ENCODE assay signal across 13 cellular contexts in genomic region chr10:6074489-6075301, GRCh38. TPM values are rescaled to one million over a fixed set of nuclear protein-coding genes. Genes with fewer than 3 reads are reported as not detected.
A peak's percentile ranks its signal among the peaks of the same experiment; 100 is the strongest.
DNase-seq lines count a peak whose midpoint lies in the region; ATAC-seq and TF ChIP-seq lines count a peak whose summit lies in the region.
"Had no signal": no experiment of that assay in that cellular context is flagged by ENCODE, and none has a peak within 500 bp of the region (broad histone marks: within the 10 kb centered on the region; RNA-seq: fewer than 3 reads in every experiment).

No MANE protein-coding gene starts in this region.

- no peaks in the 10 kb centered on the region for H3K4me1 ChIP-seq in GM23338 (ENCODE audit: insufficient read depth)

- no peaks in the 10 kb centered on the region for H3K9me2 ChIP-seq in GM23338 (ENCODE audit: insufficient read depth)

- H3K9me3 Mint-ChIP-seq in GM23338 = no peaks in the 10 kb centered on the region
- no peaks in the 10 kb centered on the region for H3K9me3 Mint-ChIP-seq in activated CD8-positive, alpha-beta T cell treated with anti-CD3 and anti-CD28 coated beads, Interleukin-2, amount 10 ng/mL, durations not matched to agents 7 days and 5 days (ENCODE audit: insufficient read depth)

- H3K4me3 ChIP-seq in GM23338 = no peak overlapping the region
- no peak overlapping the region for H3K4me3 ChIP-seq in fibroblast of pulmonary artery (replicated peaks; ENCODE audit: low read depth, low read length)

- POLR2A ChIA-PET in activated CD8-positive, alpha-beta T cell treated with anti-CD3 and anti-CD28 coated beads, Interleukin-2, amount 10 ng/mL, durations not matched to agents 7 days and 5 days (lab: Charles Lee) = interaction anchor here (1.4 to 9.3 kb wide), 6 partner anchors 11 to 23 kb away, joined by 3 to 158 read pairs (median 20); no protein-coding TSS in a partner anchor

- H2AFZ ChIP-seq in GM23338 = peak overlapping the region; percentile 66; the same call in 1 of the 2 replicates

- TF ChIP-seq CTCF in GM23338 (conservative IDR thresholded peaks at IDR 0.05; ENCODE audit: low read depth in 2 of 2) (no peak), fibroblast of pulmonary artery (IDR thresholded peaks at IDR 0.05; ENCODE audit: low read length, missing control alignments) (no peak)

- intact Hi-C loops in posterior vena cava (cut with DNase I) = no loop called here

- CTCF ChIA-PET in activated CD8-positive, alpha-beta T cell treated with anti-CD3 and anti-CD28 coated beads, Interleukin-2, amount 10 ng/mL, durations not matched to agents 7 days and 5 days (lab: Charles Lee) = interaction anchor here (5.2 to 13.1 kb wide), 2 partner anchors 9 to 23 kb away, joined by 36 to 370 read pairs; no protein-coding TSS in a partner anchor

- H3K36me3 Mint-ChIP-seq in GM23338 (ENCODE audit: low read depth) = no peaks in the 10 kb centered on the region; the same call in 2 of the 3 replicates
- peaks cover 4% of the 10 kb centered on the region for H3K36me3 Mint-ChIP-seq in activated CD8-positive, alpha-beta T cell treated with anti-CD3 and anti-CD28 coated beads, Interleukin-2, amount 10 ng/mL, durations not matched to agents 7 days and 5 days (ENCODE audit: low read depth)

- DNase-seq in AG08395 (ENCODE audit: low spot score) = peak; percentile 39
- no peak for DNase-seq in GM23338 (ENCODE audit: low spot score)
- no peak for DNase-seq in activated CD8-positive, alpha-beta T cell treated with anti-CD3 and anti-CD28 coated beads, Interleukin-2, amount 10 ng/mL, durations not matched to agents 7 days and 5 days
- peak; percentile 78 for DNase-seq in fibroblast of pulmonary artery (ENCODE audit: low read depth)
- DNase-seq in NCI-H2196 (lab: John Stamatoyannopoulos, UW; ENCODE audit: unreplicated experiment) = no peak
- no peak for DNase-seq in posterior vena cava (ENCODE audit: low spot score)
- no peak for DNase-seq in NCI-H1092 (lab: John Stamatoyannopoulos, UW)
- DNase-seq: activated effector memory CD4-positive, alpha-beta T cell treated with anti-CD3 and anti-CD28 coated beads, Interleukin-2, amount 50 U/mL, for 16 hours; NCI-H526 treated with DMSO at 0.1 percent for 48 hours; SW 1271 had no signal

- no peak overlapping the region for H3K4me2 ChIP-seq in GM23338

- peaks cover 1% of the 10 kb centered on the region for H3K27me3 Mint-ChIP-seq in GM23338 (ENCODE audit: insufficient read depth, low read depth, poor library complexity)
- H3K27me3 Mint-ChIP-seq in activated CD8-positive, alpha-beta T cell treated with anti-CD3 and anti-CD28 coated beads, Interleukin-2, amount 10 ng/mL, durations not matched to agents 7 days and 5 days (ENCODE audit: low read depth) = no peaks in the 10 kb centered on the region

- no peaks in the 10 kb centered on the region for H3F3A ChIP-seq in GM23338 (replicated peaks; ENCODE audit: low read depth)

- H3K4me1 Mint-ChIP-seq in GM23338 = no peaks in the 10 kb centered on the region
- H3K4me1 Mint-ChIP-seq in activated CD8-positive, alpha-beta T cell treated with anti-CD3 and anti-CD28 coated beads, Interleukin-2, amount 10 ng/mL, durations not matched to agents 7 days and 5 days (ENCODE audit: low read depth) = peaks cover 56% of the 10 kb centered on the region

- no peak overlapping the region for H3K27ac Mint-ChIP-seq in GM23338
- H3K27ac Mint-ChIP-seq in activated CD8-positive, alpha-beta T cell treated with anti-CD3 and anti-CD28 coated beads, Interleukin-2, amount 10 ng/mL, durations not matched to agents 7 days and 5 days = peak overlapping the region; percentile 14

- H3K36me3 ChIP-seq in GM23338 (ENCODE audit: insufficient read depth) = no peaks in the 10 kb centered on the region

- ATAC-seq in GM23338 (peak; percentile 48), GM21381 (IDR thresholded peaks at IDR 0.05; ENCODE audit: unreplicated experiment) (no peak)
- ATAC-seq in activated CD8-positive, alpha-beta T cell treated with anti-CD3 and anti-CD28 coated beads, Interleukin-2, amount 10 ng/mL, durations not matched to agents 7 days and 5 days = no peak

- H3K79me2 ChIP-seq in GM23338 (replicated peaks; ENCODE audit: insufficient read depth) = no peaks in the 10 kb centered on the region

- no peak overlapping the region for H3K27ac ChIP-seq in GM23338 (ENCODE audit: low read depth)
- H3K27ac ChIP-seq: epithelial cell of prostate had no signal

- H4K20me1 ChIP-seq in GM23338 (replicated peaks; ENCODE audit: insufficient read depth) = no peaks in the 10 kb centered on the region

- H3K4me3 Mint-ChIP-seq in GM23338 = no peak overlapping the region
- H3K4me3 Mint-ChIP-seq in activated CD8-positive, alpha-beta T cell treated with anti-CD3 and anti-CD28 coated beads, Interleukin-2, amount 10 ng/mL, durations not matched to agents 7 days and 5 days = no peak overlapping the region

- no peaks in the 10 kb centered on the region for H3K27me3 ChIP-seq in GM23338 (ENCODE audit: insufficient read depth)

TF ChIP-seq in GM23338, 12 proteins besides CTCF, POLR2A, EP300 and RAD21 (continues in another document):
- TF ChIP-seq ZNF462 (CRISPR knock-in tag; IDR thresholded peaks at IDR 0.05) (no peak), STAT1 (IDR thresholded peaks at IDR 0.05; ENCODE audit: unreplicated experiment) (no peak), EZH2phosphoT487 (IDR thresholded peaks at IDR 0.05; ENCODE audit: unreplicated experiment) (no peak), ZNF331 (CRISPR knock-in tag; IDR thresholded peaks at IDR 0.05; ENCODE audit: low read depth) (no peak)

RNA-seq across cellular contexts. Expression of gene IL2RA, which starts 12.5 kb away (rescaled TPM):
- not detected in 2 replicates for total RNA-seq in GM23338 (2014; rRNA removed; shearing (Covaris generic))
- polyA plus RNA-seq in GM23338 (2016; fragmentation: Nextera tagmentation; extraction: Ambion mirVana) = not detected in 2 replicates
- total RNA-seq in activated CD8-positive, alpha-beta T cell treated with anti-CD3 and anti-CD28 coated beads, Interleukin-2, amount 10 ng/mL, durations not matched to agents 7 days and 5 days = 100 to 1,000 TPM; 174 to 177 TPM
- total RNA-seq in posterior vena cava = 1 to 10 TPM in 1 of 2 donors, under 1 TPM in 1; 0.81 to 6.4 TPM
- total RNA-seq: osteocyte had no signal

RNA-seq across cellular contexts. Expression of gene RBM17, which starts 14.1 kb away (rescaled TPM):
- 54.7 and 90.5 TPM in 2 replicates for total RNA-seq in GM23338 (2014; rRNA removed; shearing (Covaris generic))
- 257 and 281 TPM in 2 replicates for polyA plus RNA-seq in GM23338 (2016; fragmentation: Nextera tagmentation; extraction: Ambion mirVana)
- total RNA-seq in activated CD8-positive, alpha-beta T cell treated with anti-CD3 and anti-CD28 coated beads, Interleukin-2, amount 10 ng/mL, durations not matched to agents 7 days and 5 days = 100 to 1,000 TPM; 213 to 217 TPM
- 10 to 100 TPM; 58.9 to 68.3 TPM for total RNA-seq in posterior vena cava

Comparison
In these comparisons a context has a peak if more than half of its experiments do, and no peak if none do; other contexts are left out.
1. DNase-seq: peak in AG08395 (single experiment) and fibroblast of pulmonary artery (single experiment); none in GM23338 (single experiment), activated CD8-positive, alpha-beta T cell treated with anti-CD3 and anti-CD28 coated beads, Interleukin-2, amount 10 ng/mL, durations not matched to agents 7 days and 5 days (single experiment), NCI-H2196 (single experiment), posterior vena cava (single experiment) and NCI-H1092 (single experiment).
2. RNA of gene IL2RA, which starts 12.5 kb away (total RNA-seq): 174 to 177 TPM in activated CD8-positive, alpha-beta T cell treated with anti-CD3 and anti-CD28 coated beads, Interleukin-2, amount 10 ng/mL, durations not matched to agents 7 days and 5 days; 0.81 to 6.4 TPM in posterior vena cava and not detected in GM23338; every median in the first group is over 10 times any median in the second.